20 cellular contexts compared by ENCODE assay signal in genomic region chr5:125440905-125441304, GRCh38.
"Had no signal": no experiment of that assay in that cellular context is flagged by ENCODE, and none has a peak within 500 bp of the region (broad histone marks: within the 10 kb centered on the region; RNA-seq: fewer than 3 reads in every experiment).

No MANE protein-coding gene starts in this region.

- ATAC-seq: gastroesophageal sphincter; left colon; left ventricle myocardium superior; psoas muscle; right lobe of liver; stimulated activated memory B cell treated with anti-CD40 and anti-IgM and Interleukin-4, amounts not matched to agents 10 μg/mL and 1 μg/mL and 100 μg/mL, for 72 hours; upper lobe of right lung had no signal

- H3K36me3 ChIP-seq: esophagus squamous epithelium, gastroesophageal sphincter, right lobe of liver, tibial nerve, upper lobe of right lung, vagina had no signal

- H3K9me3 ChIP-seq: esophagus squamous epithelium, psoas muscle, right lobe of liver, upper lobe of right lung, vagina had no signal

- H3K4me3 ChIP-seq: esophagus squamous epithelium, gastroesophageal sphincter, lung, psoas muscle, right lobe of liver, tibial nerve, upper lobe of right lung, vagina had no signal

- H3K27me3 ChIP-seq: esophagus squamous epithelium, gastroesophageal sphincter, right lobe of liver, tibial nerve, upper lobe of right lung, vagina had no signal

- DNase-seq: dermis blood vessel endothelial cell; esophagus squamous epithelium; foreskin fibroblast; glutamatergic neuron; immature natural killer cell; left colon; left ventricle myocardium superior; mesendoderm; naive B cell; psoas muscle; retina; right lobe of liver; stimulated activated CD4-positive, alpha-beta T cell treated with anti-CD3 and anti-CD28 coated beads, Interleukin-4, amount 100 ng/mL, for 1 hour; upper lobe of right lung had no signal

- H3K27ac ChIP-seq: esophagus squamous epithelium, gastroesophageal sphincter, psoas muscle, right lobe of liver, tibial nerve, upper lobe of right lung, vagina had no signal

- FAIRE-seq: keratinocyte had no signal

- H3K4me1 ChIP-seq: esophagus squamous epithelium, gastroesophageal sphincter, psoas muscle, right lobe of liver, tibial nerve, upper lobe of right lung, vagina had no signal
